In genomic region chr1:19124273-19124672, GRCh38 we compare ENCODE assay signal across 13 cellular contexts.
A peak's percentile ranks its signal among the peaks of the same experiment; 100 is the strongest.
DNase-seq lines count a peak whose midpoint lies in the region; ATAC-seq and TF ChIP-seq lines count a peak whose summit lies in the region.
"Had no signal": no experiment of that assay in that cellular context is flagged by ENCODE, and none has a peak within 500 bp of the region (broad histone marks: within the 10 kb centered on the region; RNA-seq: fewer than 3 reads in every experiment).

No MANE protein-coding gene starts in this region.

- no peaks in the 10 kb centered on the region for H3K9me3 Mint-ChIP-seq in activated naive CD4-positive, alpha-beta T cell treated with anti-CD3 and anti-CD28 coated beads for 36 hours
- no peaks in the 10 kb centered on the region for H3K9me3 Mint-ChIP-seq in activated naive CD8-positive, alpha-beta T cell (ENCODE audit: low read depth)
- no peaks in the 10 kb centered on the region for H3K9me3 Mint-ChIP-seq in stimulated activated naive CD8-positive, alpha-beta T cell treated with anti-CD3 and anti-CD28 coated beads, Interleukin-15, Interleukin-2, amounts not matched to agents 100 ng/mL and 50 ng/mL, for 24 hours

- no peaks in the 10 kb centered on the region for H3K27me3 ChIP-seq in HL-60 (ENCODE audit: insufficient read depth, poor library complexity, severe bottlenecking)
- H3K27me3 ChIP-seq in prostate gland (replicated peaks; ENCODE audit: insufficient read depth) = no peaks in the 10 kb centered on the region

- no peak for ATAC-seq in HG03354 (IDR thresholded peaks at IDR 0.05; ENCODE audit: poor library complexity, severe bottlenecking, unreplicated experiment)
- ATAC-seq in left lobe of liver = no peak
- ATAC-seq: SK-N-SH treated with all-trans-retinoic acid at 6 μM for 48 hours had no signal

- CTCF ChIA-PET in activated naive CD4-positive, alpha-beta T cell treated with anti-CD3 and anti-CD28 coated beads for 36 hours (lab: Charles Lee) = interaction anchor here (1.4 to 1.6 kb wide), 2 partner anchors 16 to 117 kb away, joined by 3 to 4 read pairs; no protein-coding TSS in a partner anchor

- H3K36me3 Mint-ChIP-seq in activated naive CD4-positive, alpha-beta T cell treated with anti-CD3 and anti-CD28 coated beads for 36 hours (ENCODE audit: low read depth) = peaks cover 69% of the 10 kb centered on the region
- peaks cover 29% of the 10 kb centered on the region for H3K36me3 Mint-ChIP-seq in activated naive CD8-positive, alpha-beta T cell
- H3K36me3 Mint-ChIP-seq in stimulated activated naive CD8-positive, alpha-beta T cell treated with anti-CD3 and anti-CD28 coated beads, Interleukin-15, Interleukin-2, amounts not matched to agents 100 ng/mL and 50 ng/mL, for 24 hours (ENCODE audit: low read depth) = peaks cover 98% of the 10 kb centered on the region

- H3K27ac Mint-ChIP-seq in activated naive CD4-positive, alpha-beta T cell treated with anti-CD3 and anti-CD28 coated beads for 36 hours = peak overlapping the region; percentile 80
- peak overlapping the region; percentile 85 for H3K27ac Mint-ChIP-seq in activated naive CD8-positive, alpha-beta T cell
- peak overlapping the region; percentile 92 for H3K27ac Mint-ChIP-seq in stimulated activated naive CD8-positive, alpha-beta T cell treated with anti-CD3 and anti-CD28 coated beads, Interleukin-15, Interleukin-2, amounts not matched to agents 100 ng/mL and 50 ng/mL, for 24 hours

- DNase-seq in activated naive CD4-positive, alpha-beta T cell treated with anti-CD3 and anti-CD28 coated beads for 36 hours = peak; percentile 45
- no peak for DNase-seq in activated naive CD4-positive, alpha-beta T cell treated with anti-CD3 and anti-CD28 coated beads, Interleukin-2, amount 50 U/mL, for 16 hours
- peak; percentile 16 to 71 for DNase-seq in HL-60 (ENCODE audit: low read depth in 1 of 2, low spot score in 1 of 2)
- DNase-seq in prostate gland (ENCODE audit: low spot score) = no peak
- no peak for DNase-seq in left lobe of liver (ENCODE audit: low spot score)
- DNase-seq: ACHN, DMS153, NCI-H2171 had no signal

- no peaks in the 10 kb centered on the region for H3K27me3 Mint-ChIP-seq in activated naive CD4-positive, alpha-beta T cell treated with anti-CD3 and anti-CD28 coated beads for 36 hours (ENCODE audit: low read depth)
- no peaks in the 10 kb centered on the region for H3K27me3 Mint-ChIP-seq in activated naive CD8-positive, alpha-beta T cell
- H3K27me3 Mint-ChIP-seq in stimulated activated naive CD8-positive, alpha-beta T cell treated with anti-CD3 and anti-CD28 coated beads, Interleukin-15, Interleukin-2, amounts not matched to agents 100 ng/mL and 50 ng/mL, for 24 hours = no peaks in the 10 kb centered on the region

- H3K36me3 ChIP-seq in prostate gland = peaks cover 44 to 67% of the 10 kb centered on the region in 2 donors

- H3K27ac ChIP-seq in HL-60 (replicated peaks) (peak overlapping the region; percentile 76), prostate gland (no peak overlapping the region)

- no peak overlapping the region for H3K4me3 Mint-ChIP-seq in activated naive CD4-positive, alpha-beta T cell treated with anti-CD3 and anti-CD28 coated beads for 36 hours
- peak overlapping the region; percentile 40 for H3K4me3 Mint-ChIP-seq in activated naive CD8-positive, alpha-beta T cell
- H3K4me3 Mint-ChIP-seq in stimulated activated naive CD8-positive, alpha-beta T cell treated with anti-CD3 and anti-CD28 coated beads, Interleukin-15, Interleukin-2, amounts not matched to agents 100 ng/mL and 50 ng/mL, for 24 hours = peak overlapping the region; percentile 51

- no peak for TF ChIP-seq CTCF in HL-60 (IDR thresholded peaks at IDR 0.05; ENCODE audit: insufficient read depth, low read length)
- no peak for TF ChIP-seq CTCF in prostate gland (IDR thresholded peaks at IDR 0.05)

- no peak for TF ChIP-seq POLR2A in prostate gland (IDR thresholded peaks at IDR 0.05)

- peaks cover 29% of the 10 kb centered on the region for H3K4me1 Mint-ChIP-seq in activated naive CD4-positive, alpha-beta T cell treated with anti-CD3 and anti-CD28 coated beads for 36 hours (ENCODE audit: low read depth)
- peaks cover 28% of the 10 kb centered on the region for H3K4me1 Mint-ChIP-seq in activated naive CD8-positive, alpha-beta T cell (ENCODE audit: low read depth)
- H3K4me1 Mint-ChIP-seq in stimulated activated naive CD8-positive, alpha-beta T cell treated with anti-CD3 and anti-CD28 coated beads, Interleukin-15, Interleukin-2, amounts not matched to agents 100 ng/mL and 50 ng/mL, for 24 hours (ENCODE audit: low read depth) = peaks cover 48% of the 10 kb centered on the region

- no peak overlapping the region for H3K4me3 ChIP-seq in HL-60 (replicated peaks; ENCODE audit: insufficient read depth, low read length)
- no peak overlapping the region for H3K4me3 ChIP-seq in prostate gland
- H3K4me3 ChIP-seq: skin epidermis had no signal

- intact Hi-C loops in activated naive CD4-positive, alpha-beta T cell treated with anti-CD3 and anti-CD28 coated beads for 36 hours (cut with micrococcal nuclease) = loop anchor here (5.0 kb wide), 1 partner anchor 33 kb away; no protein-coding TSS in a partner anchor
- intact Hi-C loops in prostate gland (cut with DNase I) = no loop called here

- no peaks in the 10 kb centered on the region for H3K9me3 ChIP-seq in prostate gland

- 88% methylated on average over 5 of the region's 5 CpGs for WGBS in prostate gland

- H3K4me1 ChIP-seq in prostate gland (replicated peaks) = no peaks in the 10 kb centered on the region

Comparison
In these comparisons a context has a peak if more than half of its experiments do, and no peak if none do; other contexts are left out.
1. DNase-seq: peak in activated naive CD4-positive, alpha-beta T cell treated with anti-CD3 and anti-CD28 coated beads for 36 hours (single experiment) and HL-60 (2 of 2); none in activated naive CD4-positive, alpha-beta T cell treated with anti-CD3 and anti-CD28 coated beads, Interleukin-2, amount 50 U/mL, for 16 hours (single experiment), prostate gland (single experiment) and left lobe of liver (single experiment).
2. Peak in every context shown above with its lines, with median percentiles within 50 percentile points of each other: H3K27ac Mint-ChIP-seq.